In the genomic region with DNA sequence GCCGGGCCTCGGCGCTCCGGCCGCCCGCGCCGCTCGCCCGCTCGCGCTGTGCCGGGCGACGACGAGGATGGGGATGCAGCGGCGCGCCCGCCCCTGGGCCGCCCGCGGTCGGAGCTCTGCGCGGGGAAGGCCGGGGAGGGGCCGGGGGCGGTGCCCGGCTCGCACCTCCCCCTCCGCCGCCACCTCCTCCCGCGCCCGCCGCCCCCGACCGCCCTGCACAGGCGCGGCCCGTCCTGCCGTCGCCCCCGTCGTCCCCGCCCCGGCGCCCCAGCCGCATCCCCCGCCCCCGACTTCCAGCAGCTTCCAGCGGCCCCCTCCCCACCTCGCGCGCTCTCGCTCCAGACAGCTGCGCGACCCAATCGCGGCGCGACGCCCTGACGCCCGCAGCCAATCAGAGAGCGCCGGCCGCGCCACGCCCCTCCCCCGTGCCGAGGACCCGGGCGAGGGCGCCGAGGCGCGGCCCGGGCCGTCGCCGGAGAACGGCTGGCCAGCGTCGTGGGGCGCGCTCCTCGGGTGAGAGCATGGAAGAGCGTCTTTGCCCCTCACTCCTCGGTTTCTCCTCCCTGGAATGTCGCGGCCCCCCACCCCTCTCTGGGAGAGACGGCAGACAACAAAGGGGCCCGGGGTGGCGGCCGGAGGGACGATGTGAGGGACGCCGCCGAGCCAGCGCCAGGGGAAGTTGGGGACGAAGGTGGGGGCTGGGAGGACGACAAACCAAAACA, we compare ENCODE assay signal across 8 cellular contexts. TPM values are rescaled to one million over a fixed set of nuclear protein-coding genes. Genes with fewer than 3 reads are reported as not detected.
DNase-seq lines count a peak whose midpoint lies in the region; ATAC-seq and TF ChIP-seq lines count a peak whose summit lies in the region.

Gene MBOAT2, minus strand, starts transcription at position 69 of the 722 bp plus-strand sequence. CDS start 70 bp downstream, outside the sequence.

- H2AFZ ChIP-seq in neural cell (ENCODE audit: low read depth, low read length), result peak within 1 kb of the TSS; percentile 86

- no peaks in the 10 kb centered on the region for H3K9me2 ChIP-seq in neural cell (ENCODE audit: insufficient read depth, low read length)

- H3K36me3 Mint-ChIP-seq in stimulated activated naive CD8-positive, alpha-beta T cell treated with anti-CD3 and anti-CD28 coated beads, Interleukin-15, Interleukin-2, amounts not matched to agents 100 ng/mL and 50 ng/mL, for 24 hours (ENCODE audit: low read depth), result no peaks in the 10 kb centered on the region

- H3K4me3 ChIP-seq in RWPE2 (ENCODE audit: severe bottlenecking) (peak within 1 kb of the TSS; percentile 96), fibroblast of villous mesenchyme (ENCODE audit: low read depth, low read length) (peak within 1 kb of the TSS; percentile 80), neural cell (ENCODE audit: low read length) (peak within 1 kb of the TSS; percentile 92)

- H3K9ac ChIP-seq in neural cell (ENCODE audit: low read length), result peak within 1 kb of the TSS; percentile 91

- no peaks in the 10 kb centered on the region for H3F3A ChIP-seq in neural cell (ENCODE audit: insufficient read depth, low read length, poor library complexity, severe bottlenecking)

- no peaks in the 10 kb centered on the region for H3K9me3 ChIP-seq in KOPT-K1 (ENCODE audit: insufficient read depth, low read length, poor library complexity, severe bottlenecking)
- H3K9me3 ChIP-seq in RWPE2 (ENCODE audit: severe bottlenecking), result no peaks in the 10 kb centered on the region
- H3K9me3 ChIP-seq in neural cell (ENCODE audit: low read length), result no peaks in the 10 kb centered on the region

- peaks cover 40% of the 10 kb centered on the region for H3K79me2 ChIP-seq in neural cell (replicated peaks; ENCODE audit: insufficient read depth, low read length)

- peak within 1 kb of the TSS; percentile 77 for H3K4me3 Mint-ChIP-seq in stimulated activated naive CD8-positive, alpha-beta T cell treated with anti-CD3 and anti-CD28 coated beads, Interleukin-15, Interleukin-2, amounts not matched to agents 100 ng/mL and 50 ng/mL, for 24 hours

- peak within 1 kb of the TSS; percentile 90 for H3K4me2 ChIP-seq in neural cell (ENCODE audit: low read length)

- TF ChIP-seq CTCF in RWPE2 (IDR thresholded peaks at IDR 0.05; ENCODE audit: poor library complexity, severe bottlenecking) (no peak), fibroblast of villous mesenchyme (IDR thresholded peaks at IDR 0.05; ENCODE audit: insufficient read depth, low read depth, low read length) (no peak), neural cell (IDR thresholded peaks at IDR 0.05; ENCODE audit: poor library complexity, severe bottlenecking) (no peak)

- peak; percentile 30 for TF ChIP-seq RAD21 in neural cell (conservative IDR thresholded peaks at IDR 0.05)

- H4K20me1 ChIP-seq in neural cell (ENCODE audit: insufficient read depth), result no peaks in the 10 kb centered on the region

- peaks cover 40% of the 10 kb centered on the region for H3K4me1 ChIP-seq in RWPE2 (ENCODE audit: insufficient read depth, poor library complexity, severe bottlenecking)

- H3K27me3 ChIP-seq in RWPE2 (ENCODE audit: insufficient read depth, poor library complexity, severe bottlenecking), result no peaks in the 10 kb centered on the region
- no peaks in the 10 kb centered on the region for H3K27me3 ChIP-seq in neural cell (ENCODE audit: insufficient read depth, low read depth, low read length)

- H3K9me3 Mint-ChIP-seq in stimulated activated naive CD8-positive, alpha-beta T cell treated with anti-CD3 and anti-CD28 coated beads, Interleukin-15, Interleukin-2, amounts not matched to agents 100 ng/mL and 50 ng/mL, for 24 hours, result no peaks in the 10 kb centered on the region

- no peak for TF ChIP-seq EP300 in neural cell (conservative IDR thresholded peaks at IDR 0.05; ENCODE audit: poor library complexity, severe bottlenecking)

- peak within 1 kb of the TSS; percentile 65 for H3K27ac Mint-ChIP-seq in stimulated activated naive CD8-positive, alpha-beta T cell treated with anti-CD3 and anti-CD28 coated beads, Interleukin-15, Interleukin-2, amounts not matched to agents 100 ng/mL and 50 ng/mL, for 24 hours

- peak within 1 kb of the TSS; percentile 92 for H3K27ac ChIP-seq in KOPT-K1 (ENCODE audit: low read depth, low read length, poor library complexity, severe bottlenecking)
- peak within 1 kb of the TSS; percentile 91 for H3K27ac ChIP-seq in RWPE2 (ENCODE audit: poor library complexity, severe bottlenecking)
- H3K27ac ChIP-seq in neural cell (ENCODE audit: low read length), result peak within 1 kb of the TSS; percentile 89

- peak; percentile 94 for ATAC-seq in GM21723 (IDR thresholded peaks at IDR 0.05; ENCODE audit: unreplicated experiment)
- peak; percentile 77 for ATAC-seq in RWPE2 (ENCODE audit: low read depth)

- peaks cover 11% of the 10 kb centered on the region for H3K4me1 Mint-ChIP-seq in stimulated activated naive CD8-positive, alpha-beta T cell treated with anti-CD3 and anti-CD28 coated beads, Interleukin-15, Interleukin-2, amounts not matched to agents 100 ng/mL and 50 ng/mL, for 24 hours (ENCODE audit: low read depth)

- DNase-seq in DMS53 (lab: John Stamatoyannopoulos, UW) (peak; percentile 90), RWPE2 (ENCODE audit: low spot score) (peak; percentile 90), activated gamma-delta T cell (lab: John Stamatoyannopoulos, UW) (peak; percentile 61), fibroblast of villous mesenchyme (ENCODE audit: low read depth) (peak; percentile 94)

- H3K36me3 ChIP-seq in KOPT-K1 (ENCODE audit: insufficient read depth, low read length), result no peaks in the 10 kb centered on the region
- H3K36me3 ChIP-seq in RWPE2 (ENCODE audit: low read depth), result no peaks in the 10 kb centered on the region
- no peaks in the 10 kb centered on the region for H3K36me3 ChIP-seq in neural cell (ENCODE audit: insufficient read depth, low read length)

- peaks cover 16% of the 10 kb centered on the region for H3K27me3 Mint-ChIP-seq in stimulated activated naive CD8-positive, alpha-beta T cell treated with anti-CD3 and anti-CD28 coated beads, Interleukin-15, Interleukin-2, amounts not matched to agents 100 ng/mL and 50 ng/mL, for 24 hours

TF ChIP-seq in neural cell, 6 proteins besides CTCF, POLR2A, EP300 and RAD21:
- TF ChIP-seq, protein P1, sequence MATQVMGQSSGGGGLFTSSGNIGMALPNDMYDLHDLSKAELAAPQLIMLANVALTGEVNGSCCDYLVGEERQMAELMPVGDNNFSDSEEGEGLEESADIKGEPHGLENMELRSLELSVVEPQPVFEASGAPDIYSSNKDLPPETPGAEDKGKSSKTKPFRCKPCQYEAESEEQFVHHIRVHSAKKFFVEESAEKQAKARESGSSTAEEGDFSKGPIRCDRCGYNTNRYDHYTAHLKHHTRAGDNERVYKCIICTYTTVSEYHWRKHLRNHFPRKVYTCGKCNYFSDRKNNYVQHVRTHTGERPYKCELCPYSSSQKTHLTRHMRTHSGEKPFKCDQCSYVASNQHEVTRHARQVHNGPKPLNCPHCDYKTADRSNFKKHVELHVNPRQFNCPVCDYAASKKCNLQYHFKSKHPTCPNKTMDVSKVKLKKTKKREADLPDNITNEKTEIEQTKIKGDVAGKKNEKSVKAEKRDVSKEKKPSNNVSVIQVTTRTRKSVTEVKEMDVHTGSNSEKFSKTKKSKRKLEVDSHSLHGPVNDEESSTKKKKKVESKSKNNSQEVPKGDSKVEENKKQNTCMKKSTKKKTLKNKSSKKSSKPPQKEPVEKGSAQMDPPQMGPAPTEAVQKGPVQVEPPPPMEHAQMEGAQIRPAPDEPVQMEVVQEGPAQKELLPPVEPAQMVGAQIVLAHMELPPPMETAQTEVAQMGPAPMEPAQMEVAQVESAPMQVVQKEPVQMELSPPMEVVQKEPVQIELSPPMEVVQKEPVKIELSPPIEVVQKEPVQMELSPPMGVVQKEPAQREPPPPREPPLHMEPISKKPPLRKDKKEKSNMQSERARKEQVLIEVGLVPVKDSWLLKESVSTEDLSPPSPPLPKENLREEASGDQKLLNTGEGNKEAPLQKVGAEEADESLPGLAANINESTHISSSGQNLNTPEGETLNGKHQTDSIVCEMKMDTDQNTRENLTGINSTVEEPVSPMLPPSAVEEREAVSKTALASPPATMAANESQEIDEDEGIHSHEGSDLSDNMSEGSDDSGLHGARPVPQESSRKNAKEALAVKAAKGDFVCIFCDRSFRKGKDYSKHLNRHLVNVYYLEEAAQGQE (IDR thresholded peaks at IDR 0.05; ENCODE audit: borderline replicate concordance), result peak; percentile 66
- TF ChIP-seq EZH2 (IDR thresholded peaks at IDR 0.05; ENCODE audit: borderline replicate concordance, insufficient read depth, low read length, poor library complexity, severe bottlenecking), result no peak
- peak; percentile 15 for TF ChIP-seq MXI1 (conservative IDR thresholded peaks at IDR 0.05; ENCODE audit: poor library complexity, severe bottlenecking)
- TF ChIP-seq TAF1 (IDR thresholded peaks at IDR 0.05; ENCODE audit: low read depth), result peak; percentile 48
- TF ChIP-seq SMC3 (conservative IDR thresholded peaks at IDR 0.05; ENCODE audit: poor library complexity), result peak; percentile 10
- peak; percentile 94 for TF ChIP-seq POLR2AphosphoS5 (IDR thresholded peaks at IDR 0.05)

RNA-seq across cellular contexts. Expression of gene MBOAT2, which starts in this region (rescaled TPM):
- 33.5 and 72.5 TPM in 2 replicates for total RNA-seq in fibroblast of villous mesenchyme
- polyA plus RNA-seq in neural cell, result 178 and 205 TPM in 2 replicates
- 155 and 171 TPM in 2 replicates for polyA minus RNA-seq in neural cell

Comparison
In these comparisons a context has a peak if more than half of its experiments do, and no peak if none do; other contexts are left out.
1. Peak in every context shown above with its lines: DNase-seq, ATAC-seq, H3K4me3 ChIP-seq and H3K27ac ChIP-seq.